26 cellular contexts compared by ENCODE assay signal in the genomic region with DNA sequence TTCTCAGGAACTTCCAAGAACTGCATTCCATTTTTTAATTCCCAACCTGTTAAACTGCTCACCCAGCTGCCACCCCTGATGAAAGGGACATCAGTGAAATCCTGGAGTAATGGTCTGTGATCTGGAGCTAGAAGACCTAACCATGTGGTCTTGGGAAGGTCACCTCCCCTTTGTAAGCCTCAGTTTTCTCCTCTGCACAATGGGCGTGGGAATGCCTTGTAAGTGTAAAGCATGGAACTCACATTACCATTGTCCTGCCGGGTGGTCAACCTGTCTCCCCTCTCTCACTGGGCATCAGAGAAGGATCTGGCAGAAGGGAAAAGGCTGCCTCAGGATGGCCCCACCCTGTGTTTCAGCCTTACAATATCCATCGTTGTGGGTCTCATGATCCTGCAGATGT. TPM values are rescaled to one million over a fixed set of nuclear protein-coding genes. Genes with fewer than 3 reads are reported as not detected.
A peak's percentile ranks its signal among the peaks of the same experiment; 100 is the strongest.
DNase-seq lines count a peak whose midpoint lies in the region; ATAC-seq, FAIRE-seq and TF ChIP-seq lines count a peak whose summit lies in the region.
"Had no signal": no experiment of that assay in that cellular context is flagged by ENCODE, and none has a peak within 500 bp of the region (broad histone marks: within the 10 kb centered on the region; RNA-seq: fewer than 3 reads in every experiment).

No MANE protein-coding gene starts in this region.

- TF ChIP-seq RAD21 in K562 (CRISPR knock-in tag; conservative IDR thresholded peaks at IDR 0.05 in 1 of 2, IDR thresholded peaks at IDR 0.05 in 1 of 2) (no peak), H1 (IDR thresholded peaks at IDR 0.05 in 1 of 2, conservative IDR thresholded peaks at IDR 0.05 in 1 of 2; ENCODE audit: low read depth in 2 of 2, low read length in 2 of 2) (no peak)

- H3K27ac ChIP-seq in heart right ventricle (peak overlapping the region in 7 of 10 donors; percentile 37 to 73 (median 55)), right cardiac atrium (ENCODE audit: low read length) (no peak overlapping the region), K562 (ENCODE audit: extremely low read depth, low read depth, low read length) (no peak overlapping the region), H1 (ENCODE audit: low read depth, low read length) (no peak overlapping the region), upper lobe of right lung (peak overlapping the region; percentile 24)
- H3K27ac ChIP-seq: A549; BLaER1 treated with 17β-estradiol and CSF1 and Interleukin-3, amounts not matched to agents 10 nM and 100 nM had no signal

- intact Hi-C loops in heart right ventricle (cut with DNase I): no loop called here
- intact Hi-C loops in right cardiac atrium (cut with DNase I): no loop called here
- intact Hi-C loops in K562 (cut with micrococcal nuclease): no loop called here
- intact Hi-C loops in upper lobe of right lung (cut with DNase I): no loop called here

- no peak for ATAC-seq in heart right ventricle
- ATAC-seq in right cardiac atrium: no peak
- ATAC-seq in K562: no peak
- ATAC-seq in upper lobe of right lung: no peak
- ATAC-seq: A549, GM23338 had no signal

- no peaks in the 10 kb centered on the region for H3K23me2 ChIP-seq in H1 (ENCODE audit: low read depth, low read length)

- no peak for TF ChIP-seq EP300 in K562 (IDR thresholded peaks at IDR 0.05; ENCODE audit: low read length)
- no peak for TF ChIP-seq EP300 in H1 (IDR thresholded peaks at IDR 0.05; ENCODE audit: borderline replicate concordance in 1 of 2, low read depth in 2 of 2, low read length in 2 of 2)

- no peak for FAIRE-seq in K562 (lab: Jason Lieb, UNC)
- no peak for FAIRE-seq in H1 (lab: Jason Lieb, UNC)
- FAIRE-seq: A549, D721Med, GM12891, GM18507, H54 had no signal

- no peak overlapping the region for H3K56ac ChIP-seq in H1 (replicated peaks; ENCODE audit: insufficient read length, low read depth, low read length)

- POLR2A ChIA-PET in K562 (lab: Yijun Ruan, JAX): interaction anchor here (0.6 to 1.7 kb wide), 4 partner anchors 12 to 924 kb away, joined by 3 to 4 read pairs (median 3); no protein-coding TSS in a partner anchor
- POLR2A ChIA-PET in H1 (lab: Charles Lee; ENCODE audit: partially characterized antibody): interaction anchor here (0.8 to 2.3 kb wide), 4 partner anchors 8 to 55 kb away, joined by 3 to 9 read pairs (median 4); no protein-coding TSS in a partner anchor

- no peak overlapping the region; a peak in 1 of 4 replicates for H3K9ac ChIP-seq in K562 (ENCODE audit: insufficient read depth in 1 of 2, low read depth in 2 of 2, low read length in 2 of 2)
- no peak overlapping the region for H3K9ac ChIP-seq in H1 (replicated peaks in 1 of 4; ENCODE audit: extremely low read depth in 1 of 4, low read depth in 3 of 4, low read length in 3 of 4)
- H3K9ac ChIP-seq: BLaER1 treated with 17β-estradiol and CSF1 and Interleukin-3, amounts not matched to agents 10 nM and 100 nM had no signal

- no peak overlapping the region for H3K18ac ChIP-seq in H1 (ENCODE audit: extremely low read depth, low read length)

- no peak overlapping the region for H3K4me2 ChIP-seq in K562 (ENCODE audit: insufficient read depth, low read length)
- H3K4me2 ChIP-seq in H1 (ENCODE audit: insufficient read depth in 1 of 2, low read depth in 2 of 2, low read length in 2 of 2): no peak overlapping the region
- H3K4me2 ChIP-seq: A549, GM23338 had no signal

- no peak overlapping the region for H4K91ac ChIP-seq in H1 (replicated peaks; ENCODE audit: insufficient read length, low read length)

- no TSS peak for BruUV-seq in K562 (replicated peaks; lab: Mats Ljungman, UMichigan)

- TF ChIP-seq POLR2A in K562 (conservative IDR thresholded peaks at IDR 0.05) (no peak), H1 (IDR thresholded peaks at IDR 0.05; ENCODE audit: control extremely low read depth in 1 of 2, low read depth in 2 of 2, low read length in 2 of 2) (no peak)

- no peak overlapping the region for H2BK12ac ChIP-seq in H1 (ENCODE audit: low read depth, low read length)

- H3K14ac ChIP-seq in H1 (ENCODE audit: insufficient read length): no peak overlapping the region

- H3K9me3 ChIP-seq in heart right ventricle (peaks cover 0 to 2% (median 0%) of the 10 kb centered on the region in 11 donors), right cardiac atrium (ENCODE audit: control insufficient read depth, low read length) (no peaks in the 10 kb centered on the region), K562 (replicated peaks; ENCODE audit: control insufficient read depth, insufficient read depth, low read depth, low read length) (no peaks in the 10 kb centered on the region), H1 (ENCODE audit: insufficient read depth in 2 of 2, low read depth in 1 of 2, low read length in 1 of 2) (peaks cover under 1 to 1% of the 10 kb centered on the region in 2 experiments; a peak in 2 of 4 replicates), upper lobe of right lung (no peaks in the 10 kb centered on the region)
- H3K9me3 ChIP-seq: A549, BE2C, HAP-1 had no signal

- no peak overlapping the region for H3K4ac ChIP-seq in H1 (replicated peaks; ENCODE audit: insufficient read length, low read depth, low read length)

- H2BK15ac ChIP-seq in H1 (ENCODE audit: low read length): no peak overlapping the region

- TF ChIP-seq CTCF in heart right ventricle (IDR thresholded peaks at IDR 0.05): no peak
- TF ChIP-seq CTCF in K562 (IDR thresholded peaks at IDR 0.05 in 2 of 3, conservative IDR thresholded peaks at IDR 0.05 in 1 of 3; ENCODE audit: insufficient read depth in 2 of 3, low read depth in 1 of 3, low read length in 3 of 3): no peak
- TF ChIP-seq CTCF in H1 (IDR thresholded peaks at IDR 0.05; ENCODE audit: control extremely low read depth in 1 of 3, insufficient read depth in 1 of 3, low read depth in 1 of 3, low read length in 3 of 3): no peak
- no peak for TF ChIP-seq CTCF in upper lobe of right lung (IDR thresholded peaks at IDR 0.05)

- DNase-seq in heart right ventricle (no peak), right cardiac atrium (no peak), K562 (ENCODE audit: extremely low read depth in 1 of 4, low spot score in 3 of 4) (no peak), H1 (ENCODE audit: low read depth in 1 of 2, low spot score in 2 of 2) (no peak), upper lobe of right lung (no peak), NCI-H2227 (lab: John Stamatoyannopoulos, UW; ENCODE audit: unreplicated experiment) (no peak), DMS153 (lab: John Stamatoyannopoulos, UW) (no peak)
- DNase-seq: 8988T; ACHN; AML-193; BE2C; CD4-positive, alpha-beta T cell; CD8-positive, alpha-beta memory T cell; DMS 273 treated with DMSO at 0.1 percent for 48 hours; DMS53; DMS79 treated with DMSO at 0.1 percent for 48 hours; GF-D8; HFFc6 had no signal

- no peak overlapping the region for H2BK20ac ChIP-seq in H1 (ENCODE audit: low read length)

- CTCF ChIA-PET in K562 (lab: Yijun Ruan, JAX; ENCODE audit: low intra/inter-chr PET ratio) (no interaction called here), H1 (lab: Charles Lee; ENCODE audit: partially characterized antibody) (interaction anchor here (1.2 to 1.4 kb wide), 2 partner anchors 11 to 15 kb away, joined by 3 read pairs; no protein-coding TSS in a partner anchor)

- H3K36me3 ChIP-seq in heart right ventricle: peaks cover 0 to 66% (median 10%) of the 10 kb centered on the region in 9 donors
- peaks cover 21% of the 10 kb centered on the region; the same call in 1 of the 3 replicates for H3K36me3 ChIP-seq in K562 (ENCODE audit: control insufficient read depth, insufficient read depth, low read length)
- peaks cover 2 to 30% (median 12%) of the 10 kb centered on the region in 4 experiments; a peak in 7 of 8 replicates for H3K36me3 ChIP-seq in H1 (ENCODE audit: control insufficient read depth in 2 of 4, insufficient read depth in 4 of 4, low read length in 3 of 4)
- H3K36me3 ChIP-seq in upper lobe of right lung: peaks cover 37% of the 10 kb centered on the region
- H3K36me3 ChIP-seq: BE2C; BLaER1 treated with 17β-estradiol and CSF1 and Interleukin-3, amounts not matched to agents 10 nM and 100 nM; HAP-1 had no signal

- H4K5ac ChIP-seq in H1 (ENCODE audit: insufficient read length, low read depth, low read length): no peak overlapping the region

- H2BK120ac ChIP-seq in H1 (replicated peaks; ENCODE audit: low read depth, low read length): no peak overlapping the region

- H2AFZ ChIP-seq in K562 (ENCODE audit: low read depth, low read length) (no peak overlapping the region), H1 (ENCODE audit: low read length) (no peak overlapping the region)
- H2AFZ ChIP-seq: GM23338 had no signal

- H3K23ac ChIP-seq in H1 (ENCODE audit: insufficient read length): no peak overlapping the region

- H3K27me3 ChIP-seq in heart right ventricle: no peaks in the 10 kb centered on the region
- H3K27me3 ChIP-seq in right cardiac atrium (ENCODE audit: control insufficient read depth, insufficient read depth): no peaks in the 10 kb centered on the region
- H3K27me3 ChIP-seq in K562 (ENCODE audit: control insufficient read depth in 2 of 2, insufficient read depth in 2 of 2, low read length in 2 of 2): no peaks in the 10 kb centered on the region
- no peaks in the 10 kb centered on the region; a peak in 1 of 7 replicates for H3K27me3 ChIP-seq in H1 (replicated peaks in 1 of 4; ENCODE audit: control insufficient read depth in 3 of 4, extremely low read depth in 1 of 4, insufficient read depth in 3 of 4, low read length in 3 of 4)
- no peaks in the 10 kb centered on the region for H3K27me3 ChIP-seq in upper lobe of right lung
- H3K27me3 ChIP-seq: BE2C; BLaER1 treated with 17β-estradiol and CSF1 and Interleukin-3, amounts not matched to agents 10 nM and 100 nM had no signal

- in situ Hi-C loops in K562 (cut with MboI): no loop called here

- no peak overlapping the region for H2AK5ac ChIP-seq in H1 (ENCODE audit: low read depth, low read length)

- H3K4me1 ChIP-seq in heart right ventricle (peaks cover 6 to 36% (median 23%) of the 10 kb centered on the region in 9 donors), right cardiac atrium (ENCODE audit: control insufficient read depth, insufficient read depth, low read length) (peaks cover 11% of the 10 kb centered on the region), K562 (replicated peaks in 1 of 2; ENCODE audit: control insufficient read depth in 2 of 2, insufficient read depth in 2 of 2, low read length in 2 of 2) (peaks cover 4 to 9% of the 10 kb centered on the region in 2 experiments; a peak in 3 of 5 replicates), H1 (replicated peaks in 1 of 4; ENCODE audit: control insufficient read depth in 3 of 4, insufficient read depth in 4 of 4, low read length in 3 of 4) (no peaks in the 10 kb centered on the region; a peak in 1 of 7 replicates), upper lobe of right lung (peaks cover 8% of the 10 kb centered on the region)
- H3K4me1 ChIP-seq: A549, BE2C, HAP-1 had no signal

- H3K79me1 ChIP-seq in H1 (ENCODE audit: low read depth, low read length): no peaks in the 10 kb centered on the region

- H4K20me1 ChIP-seq in K562 (replicated peaks; ENCODE audit: control insufficient read depth, insufficient read depth, low read length) (no peaks in the 10 kb centered on the region), H1 (replicated peaks in 1 of 2; ENCODE audit: control insufficient read depth in 1 of 2, insufficient read depth in 2 of 2, low read length in 2 of 2) (no peaks in the 10 kb centered on the region)
- H4K20me1 ChIP-seq: BLaER1 treated with 17β-estradiol and CSF1 and Interleukin-3, amounts not matched to agents 10 nM and 100 nM had no signal

- H3K9me1 ChIP-seq in K562 (ENCODE audit: control insufficient read depth, insufficient read depth, low read length): no peaks in the 10 kb centered on the region

- H3K79me2 ChIP-seq in K562 (ENCODE audit: control insufficient read depth, insufficient read depth, low read length): no peaks in the 10 kb centered on the region
- H3K79me2 ChIP-seq in H1 (ENCODE audit: control insufficient read depth in 1 of 2, insufficient read depth in 2 of 2, low read length in 2 of 2): no peaks in the 10 kb centered on the region

- WGBS in heart right ventricle, 2 donors: 75 to 87% methylated on average over 3 of the region's 3 CpGs
- 82% methylated on average over 3 of the region's 3 CpGs for WGBS in right cardiac atrium
- WGBS in K562 (ENCODE audit: insufficient coverage, low coverage, missing lambda C conversion rate): 87% methylated on average over 3 of the region's 3 CpGs
- WGBS in H1 (ENCODE audit: extremely low coverage in 1 of 2, insufficient coverage in 1 of 2, insufficient read length in 1 of 2, insufficient replicate concordance in 2 of 2, low coverage in 1 of 2, low lambda C conversion rate in 2 of 2, missing lambda C conversion rate in 1 of 2), 2 experiments: 94% methylated on average over 3 of the region's 3 CpGs; no CpG with 5 or more reads in 1 of the 2 experiments

- H2BK5ac ChIP-seq in H1 (ENCODE audit: low read depth, low read length): peak overlapping the region; percentile 36; the same call in 1 of the 2 replicates

- H3K4me3 ChIP-seq in heart right ventricle (no peak overlapping the region), right cardiac atrium (ENCODE audit: low read length) (no peak overlapping the region), K562 (no peak overlapping the region), H1 (ENCODE audit: extremely low read depth in 1 of 4, insufficient read depth in 2 of 4, low read depth in 3 of 4, low read length in 4 of 4) (no peak overlapping the region), upper lobe of right lung (no peak overlapping the region)
- H3K4me3 ChIP-seq: A549; BLaER1 treated with 17β-estradiol and CSF1 and Interleukin-3, amounts not matched to agents 10 nM and 100 nM; GM23338; HAP-1 had no signal

- no peak overlapping the region for H4K8ac ChIP-seq in H1 (ENCODE audit: extremely low read depth, insufficient read depth, low read length)

RNA-seq across cellular contexts. Expression of a gene that starts 15.3 kb away (rescaled TPM):
- 1 to 10 TPM; 1.4 to 4.6 (median 2.9) TPM for total RNA-seq in heart right ventricle
- 1 to 10 TPM in 1 of 2 donors, under 1 TPM in 1; 0.75 to 9.6 TPM for polyA plus RNA-seq in heart right ventricle
- 1 to 10 TPM; 2.0 to 6.6 (median 2.5) TPM for total RNA-seq in right cardiac atrium
- 3.2 TPM for polyA plus RNA-seq in right cardiac atrium
- total RNA-seq in K562 (2011; cell fraction: chromatin; rRNA removed; ENCODE audit: low replicate concordance): 15.0 and 22.8 TPM in 2 replicates
- total RNA-seq in K562 (2011; cell fraction: nucleolus; rRNA removed): 5.7 and 7.5 TPM in 2 replicates
- total RNA-seq in K562 (2011; cell fraction: nucleoplasm; rRNA removed): 11.6 and 12.4 TPM in 2 replicates
- total RNA-seq in K562 (2014; rRNA removed): 2.5 and 2.7 TPM in 2 replicates
- 4.2 and 5.4 TPM in 2 replicates for total RNA-seq in K562 (2014; rRNA removed; fragmentation: Illumina TruSeq; extraction: Trizol)
- total RNA-seq in K562 (2015; rRNA removed; fragmentation: Illumina TruSeq; extraction: Trizol): 3.7 and 5.1 TPM in 2 replicates
- total RNA-seq in K562 (2021): 2.3 TPM in 2 replicates
- polyA plus RNA-seq in K562 (2011; rRNA removed): 2.0 and 2.8 TPM in 2 replicates
- 0.40 and 0.75 TPM in 2 replicates for polyA plus RNA-seq in K562 (2011; cell fraction: cytosol; rRNA removed)
- polyA plus RNA-seq in K562 (2011; cell fraction: nucleus; rRNA removed): 6.6 and 10.3 TPM in 2 replicates
- 2.6 and 2.7 TPM in 2 replicates for polyA plus RNA-seq in K562 (2012)
- 2.0 and 3.2 TPM in 2 replicates for polyA plus RNA-seq in K562 (2014; fragmentation: Illumina TruSeq; extraction: Trizol)
- polyA plus RNA-seq in K562 (2014; fragmentation: Nextera tagmentation; extraction: Ambion mirVana): under 1 TPM; 0.56 to 0.70 TPM
- polyA plus RNA-seq in K562 (2014; rRNA removed): 2.7 and 3.9 TPM in 2 replicates
- 3.2 and 6.5 TPM in 2 replicates for polyA minus RNA-seq in K562 (2011; rRNA and poly(A)+ RNA removed)
- 2.3 and 2.6 TPM in 2 replicates for polyA minus RNA-seq in K562 (2011; cell fraction: cytosol; rRNA and poly(A)+ RNA removed)
- 7.0 and 17.3 TPM in 2 replicates for polyA minus RNA-seq in K562 (2011; cell fraction: nucleus; rRNA and poly(A)+ RNA removed)
- 3.6 and 8.2 TPM in 2 replicates for total RNA-seq in H1 (2021; fragmentation: NEBNext Ultra II Directional; extraction: Animal tissue kit (Norgen Biotek cat#: 25700))
- polyA plus RNA-seq in H1 (2011; rRNA removed): 1.1 and 2.6 TPM in 2 replicates
- 2.9 TPM for polyA plus RNA-seq in H1 (2011; cell fraction: cytosol; rRNA removed)
- polyA plus RNA-seq in H1 (2011; cell fraction: nucleus; rRNA removed): 13.0 TPM
- 4.8 to 7.4 TPM (median 6.2 TPM) in 4 replicates for polyA plus RNA-seq in H1 (2012, experiment 1 of 2)
- polyA plus RNA-seq in H1 (2012, experiment 2 of 2): 0.04 TPM
- 3.6 TPM for polyA plus RNA-seq in H1 (2013, experiment 1 of 2)
- 2.8 TPM for polyA plus RNA-seq in H1 (2013, experiment 2 of 2)
- polyA minus RNA-seq in H1 (2011; rRNA and poly(A)+ RNA removed): 2.5 and 4.4 TPM in 2 replicates
- polyA minus RNA-seq in H1 (2011; cell fraction: cytosol; rRNA and poly(A)+ RNA removed): 1.8 TPM
- 18.0 TPM for polyA minus RNA-seq in H1 (2011; cell fraction: nucleus; rRNA and poly(A)+ RNA removed)
- total RNA-seq in upper lobe of right lung: 4.0 TPM

Comparison
In these comparisons a context has a peak if more than half of its experiments do, and no peak if none do; other contexts are left out.
1. H3K27ac ChIP-seq: peak in heart right ventricle (7 of 10) and upper lobe of right lung (single experiment); none in right cardiac atrium (single experiment), K562 (single experiment) and H1 (single experiment).